In the genomic region with DNA sequence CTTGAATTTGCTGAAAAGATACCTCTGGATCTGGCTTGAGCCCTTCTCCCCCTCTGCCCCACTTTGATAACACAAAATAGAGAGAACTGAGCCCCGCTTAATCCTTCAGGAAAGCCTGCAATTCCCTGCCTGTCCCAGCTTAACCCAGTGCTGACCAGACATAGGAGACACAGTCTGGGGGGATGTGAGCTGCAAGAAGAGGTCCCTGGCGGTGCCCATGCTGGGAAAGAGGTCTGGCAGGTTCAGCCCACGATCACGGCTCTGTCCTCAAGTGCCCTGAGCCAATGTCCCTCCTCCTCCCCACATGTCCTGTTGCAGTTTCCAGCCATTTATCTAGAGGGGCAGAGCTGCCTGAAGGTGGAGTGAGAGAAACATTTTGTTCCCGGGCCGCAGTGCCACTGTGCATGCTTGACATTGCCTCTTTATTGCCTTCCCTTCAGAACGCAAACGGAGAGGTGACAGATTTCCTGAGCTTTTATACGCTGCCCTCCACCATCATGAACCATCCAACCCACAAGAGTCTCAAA, we compare ENCODE assay signal across 1 cellular context.
TF ChIP-seq lines count a peak whose summit lies in the region.

No MANE protein-coding gene starts in this region.

TF ChIP-seq in HepG2, 621 proteins besides CTCF, POLR2A, EP300 and RAD21:
- 0 out of 2 replicates have a peak, but pooled peaks have one; percentile 21 for TF ChIP-seq POLR2AphosphoS2 (IDR thresholded peaks at IDR 0.05; ENCODE audit: low read depth, low read length)
- TF ChIP-seq PPARG (CRISPR knock-in tag; conservative IDR thresholded peaks at IDR 0.05) = no peak
- no peak for TF ChIP-seq ZNF543 (CRISPR knock-in tag; IDR thresholded peaks at IDR 0.05)
